In genomic region chr11:118768715-118769114, GRCh38 we compare ENCODE assay signal across 20 cellular contexts. TPM values are rescaled to one million over a fixed set of nuclear protein-coding genes. Genes with fewer than 3 reads are reported as not detected.
DNase-seq lines count a peak whose midpoint lies in the region; ATAC-seq and TF ChIP-seq lines count a peak whose summit lies in the region.
"Had no signal": no experiment of that assay in that cellular context is flagged by ENCODE, and none has a peak within 500 bp of the region (broad histone marks: within the 10 kb centered on the region; RNA-seq: fewer than 3 reads in every experiment).

No MANE protein-coding gene starts in this region.

- WGBS in H9 (ENCODE audit: extremely low coverage, insufficient read length, low lambda C conversion rate), result no CpG with 5 or more reads among the region's 3 CpGs
- 57 to 65% methylated on average over 2 to 3 of the region's 3 CpGs for WGBS in transverse colon (ENCODE audit: low coverage in 1 of 2), 2 donors

- H3K4me1 ChIP-seq in H9 (ENCODE audit: insufficient read depth, low read length) (no peaks in the 10 kb centered on the region), transverse colon (peaks cover 0 to 72% (median 32%) of the 10 kb centered on the region in 4 donors)
- H3K4me1 ChIP-seq: breast epithelium had no signal

- H3K27ac ChIP-seq in H9 (ENCODE audit: insufficient read length, low read depth, low read length) (no peak overlapping the region), transverse colon (peak overlapping the region in 1 of 4 donors; percentile 18)
- H3K27ac ChIP-seq: breast epithelium, parathyroid adenoma, skin epidermis had no signal

- no peak overlapping the region for H3K56ac ChIP-seq in H9 (ENCODE audit: insufficient read length, low read depth, low read length)

- H4K20me1 ChIP-seq in H9 (ENCODE audit: control insufficient read depth, insufficient read depth, insufficient read length), result no peaks in the 10 kb centered on the region

- no peak overlapping the region for H3K4ac ChIP-seq in H9 (ENCODE audit: low read depth, low read length)

- H3K4me1 Mint-ChIP-seq in H9 (peaks cover 11 to 21% of the 10 kb centered on the region in 2 experiments), nephron progenitor cell (peaks cover 20% of the 10 kb centered on the region)
- H3K4me1 Mint-ChIP-seq in effector memory CD8-positive, alpha-beta T cell (ENCODE audit: low read depth in 2 of 2), result peaks cover 41 to 67% of the 10 kb centered on the region in 2 donors

- H4K5ac ChIP-seq in H9 (ENCODE audit: insufficient read length, low read depth, low read length), result no peak overlapping the region

- H3K4me2 ChIP-seq in H9 (ENCODE audit: insufficient read depth, insufficient read length, low read length), result no peak overlapping the region

- H3K9me3 Mint-ChIP-seq in H9 (no peaks in the 10 kb centered on the region), nephron progenitor cell (no peaks in the 10 kb centered on the region)
- no peaks in the 10 kb centered on the region for H3K9me3 Mint-ChIP-seq in effector memory CD8-positive, alpha-beta T cell

- TF ChIP-seq POLR2A in transverse colon (IDR thresholded peaks at IDR 0.05), result no peak

- peaks cover 0 to 43% (median 16%) of the 10 kb centered on the region in 4 donors for H3K36me3 ChIP-seq in transverse colon
- H3K36me3 ChIP-seq: breast epithelium had no signal

- H3K27me3 ChIP-seq in H9 (ENCODE audit: insufficient read depth, low read length) (no peaks in the 10 kb centered on the region), transverse colon (no peaks in the 10 kb centered on the region)
- H3K27me3 ChIP-seq: breast epithelium had no signal

- H3K27ac Mint-ChIP-seq in H9 (peak overlapping the region in 2 of 3 experiments; percentile 40 to 69; a peak in 3 of 7 replicates), nephron progenitor cell (peak overlapping the region; percentile 49)
- peak overlapping the region; percentile 73 to 80 for H3K27ac Mint-ChIP-seq in effector memory CD8-positive, alpha-beta T cell

- in situ Hi-C loops in transverse colon (cut with MboI; ENCODE audit: low pct_ligation_motif_present in 1 of 4, low pct_unique_long_range_greater_than_20kb in 1 of 4, low sequenced_read_pairs in 3 of 4), result no loop called here

- ATAC-seq in effector memory CD8-positive, alpha-beta T cell (replicated peaks), result no peak
- ATAC-seq: left colon had no signal

- H2BK20ac ChIP-seq in H9 (ENCODE audit: low read depth, low read length, poor library complexity, severe bottlenecking), result no peak overlapping the region

- H2BK12ac ChIP-seq in H9 (ENCODE audit: insufficient read length, low read depth, low read length), result no peak overlapping the region

- H3K79me2 ChIP-seq in H9 (ENCODE audit: insufficient read depth, low read length), result peaks cover 12% of the 10 kb centered on the region

- H3K9me3 ChIP-seq in H9 (ENCODE audit: control insufficient read depth, low read depth, low read length) (no peaks in the 10 kb centered on the region), transverse colon (no peaks in the 10 kb centered on the region)
- H3K9me3 ChIP-seq: breast epithelium had no signal

- H3K23me2 ChIP-seq in H9 (ENCODE audit: insufficient read length, low read depth, low read length, poor library complexity, severe bottlenecking), result no peaks in the 10 kb centered on the region

- H2BK15ac ChIP-seq in H9 (ENCODE audit: low read depth, low read length), result no peak overlapping the region

- no peak overlapping the region for H3K4me3 Mint-ChIP-seq in H9
- H3K4me3 Mint-ChIP-seq in effector memory CD8-positive, alpha-beta T cell, result peak overlapping the region; percentile 40 to 68
- no peak overlapping the region for H3K4me3 Mint-ChIP-seq in nephron progenitor cell

- no peak overlapping the region for H3K23ac ChIP-seq in H9 (ENCODE audit: insufficient read length, low read depth, low read length)

- H4K8ac ChIP-seq in H9 (replicated peaks; ENCODE audit: insufficient read length, low read depth, low read length), result no peak overlapping the region

- H3K4me3 ChIP-seq in transverse colon, result no peak overlapping the region
- H3K4me3 ChIP-seq: breast epithelium, skin epidermis had no signal

- no peak overlapping the region for H4K91ac ChIP-seq in H9 (ENCODE audit: insufficient read length, low read depth, low read length)

- TF ChIP-seq EP300 in transverse colon (IDR thresholded peaks at IDR 0.05; ENCODE audit: low read depth), result no peak

- peaks cover 13% of the 10 kb centered on the region for H3K79me1 ChIP-seq in H9 (ENCODE audit: insufficient read depth, low read depth, low read length, poor library complexity, severe bottlenecking)

- no peak overlapping the region for H2BK120ac ChIP-seq in H9 (ENCODE audit: low read depth, low read length, poor library complexity, severe bottlenecking)

- H3T11ph ChIP-seq in H9 (ENCODE audit: low read length), result no peak overlapping the region

- no peaks in the 10 kb centered on the region for H3K27me3 Mint-ChIP-seq in H9 (ENCODE audit: low read depth)
- H3K27me3 Mint-ChIP-seq in effector memory CD8-positive, alpha-beta T cell, result no peaks in the 10 kb centered on the region
- no peaks in the 10 kb centered on the region for H3K27me3 Mint-ChIP-seq in nephron progenitor cell (ENCODE audit: low read depth, poor library complexity)

- H3K9ac ChIP-seq in H9 (ENCODE audit: extremely low read depth, insufficient read length, low read length), result no peak overlapping the region
- H3K9ac ChIP-seq: parathyroid adenoma had no signal

- H2AFZ ChIP-seq in H9 (ENCODE audit: low read length), result no peak overlapping the region
- H2AFZ ChIP-seq: parathyroid adenoma had no signal

- peaks cover 22 to 89% (median 81%) of the 10 kb centered on the region in 3 experiments for H3K36me3 Mint-ChIP-seq in H9 (ENCODE audit: insufficient read depth in 1 of 3, low read depth in 3 of 3)
- peaks cover 94% of the 10 kb centered on the region for H3K36me3 Mint-ChIP-seq in effector memory CD8-positive, alpha-beta T cell (ENCODE audit: insufficient read depth)
- peaks cover 87% of the 10 kb centered on the region for H3K36me3 Mint-ChIP-seq in nephron progenitor cell (ENCODE audit: low read depth)

- H2AK5ac ChIP-seq in H9 (ENCODE audit: insufficient read length, low read length), result no peak overlapping the region

- DNase-seq in NCI-H2227 (lab: John Stamatoyannopoulos, UW; ENCODE audit: unreplicated experiment) (peak; percentile 15), NCI-H2227 treated with DMSO at 0.1 percent for 48 hours (lab: John Stamatoyannopoulos, UW) (no peak), H9 (no peak), nephron progenitor cell (no peak), SKM-1 (lab: John Stamatoyannopoulos, UW; ENCODE audit: unreplicated experiment) (no peak), transverse colon (no peak)
- no peak for DNase-seq in effector memory CD8-positive, alpha-beta T cell
- no peak for DNase-seq in stimulated activated CD4-positive, alpha-beta T cell treated with anti-CD3 and anti-CD28 coated beads, Interleukin-4, amount 100 ng/mL, for 24 hours
- DNase-seq: 8988T; activated CD4-positive, CD25-positive, alpha-beta regulatory T cell treated with anti-CD3 and anti-CD28 coated beads, Interleukin-2, amount 50 U/mL, for 72 hours; activated T-cell treated with anti-CD3 and anti-CD28 coated beads for 4 hours; left colon; NCI-H1417 treated with DMSO at 0.1 percent for 48 hours; NCI-H2171; NCI-H748 treated with DMSO at 0.1 percent for 48 hours; stimulated activated CD8-positive, alpha-beta memory T cell treated with anti-CD3 and anti-CD28 coated beads, Interleukin-4, amount 100 ng/mL, for 48 hours; T-helper 9 cell had no signal

- H3K14ac ChIP-seq in H9 (ENCODE audit: insufficient read depth, low read length), result no peak overlapping the region

- intact Hi-C loops in transverse colon (cut with DNase I; ENCODE audit: low total_unique reads), result no loop called here

- no peak overlapping the region for H3K18ac ChIP-seq in H9 (ENCODE audit: insufficient read length, low read depth, low read length)

- TF ChIP-seq CTCF in H9 (conservative IDR thresholded peaks at IDR 0.05) (no peak), nephron progenitor cell (IDR thresholded peaks at IDR 0.05) (no peak), transverse colon (IDR thresholded peaks at IDR 0.05) (no peak)

- no peak overlapping the region for H2BK5ac ChIP-seq in H9 (ENCODE audit: insufficient read length, low read length)

RNA-seq across cellular contexts. Expression of gene DDX6, which starts 22.2 kb away (rescaled TPM):
- 221 and 222 TPM in 2 replicates for total RNA-seq in H9 (2021)
- 100 to 1,000 TPM in 2 of 4 donors, 10 to 100 TPM in 2; 56.1 to 117 (median 86.8) TPM for total RNA-seq in transverse colon

Comparison
In these comparisons a context has a peak if more than half of its experiments do, and no peak if none do; other contexts are left out.
1. H3K4me3 Mint-ChIP-seq: peak in effector memory CD8-positive, alpha-beta T cell (2 of 2); none in H9 (0 of 2) and nephron progenitor cell (single experiment).
2. Peak in every context shown above with its lines, with median percentiles within 50 percentile points of each other: H3K27ac Mint-ChIP-seq.